16 cellular contexts compared by ENCODE assay signal in genomic region chr13:38141792-38142191, GRCh38.
"Had no signal": no experiment of that assay in that cellular context is flagged by ENCODE, and none has a peak within 500 bp of the region (broad histone marks: within the 10 kb centered on the region; RNA-seq: fewer than 3 reads in every experiment).

No MANE protein-coding gene starts in this region.

- H3K9ac ChIP-seq: neural progenitor cell had no signal

- H3K4me3 ChIP-seq: ascending aorta, coronary artery, hepatocyte, neural progenitor cell, pancreas, sigmoid colon, transverse colon had no signal

- H2AFZ ChIP-seq: hepatocyte, neural progenitor cell had no signal

- H3K79me2 ChIP-seq: hepatocyte had no signal

- H3K27ac ChIP-seq: ascending aorta, coronary artery, hepatocyte, neural progenitor cell, pancreas, sigmoid colon, transverse colon had no signal

- H3K27me3 ChIP-seq: ascending aorta, hepatocyte, neural progenitor cell, pancreas, sigmoid colon, transverse colon had no signal

- H3K4me2 ChIP-seq: hepatocyte, neural progenitor cell had no signal

- H3K36me3 ChIP-seq: ascending aorta, neural progenitor cell, pancreas, sigmoid colon, transverse colon had no signal

- DNase-seq: activated CD4-positive, alpha-beta T cell treated with anti-CD3 and anti-CD28 coated beads, Interleukin-2, amount 10 ng/mL, durations not matched to agents 7 days and 5 days; activated CD8-positive, alpha-beta memory T cell treated with anti-CD3 and anti-CD28 coated beads for 24 hours; activated naive CD4-positive, alpha-beta T cell; caudate nucleus; effector CD4-positive, alpha-beta T cell; naive B cell; pancreas; sigmoid colon; stimulated activated CD4-positive, alpha-beta T cell treated with anti-CD3 and anti-CD28 coated beads, Interleukin-12 subunit alpha, Interleukin-12 subunit beta, amount 100 ng/mL, for 4 hours; transverse colon had no signal

- H3K9me3 ChIP-seq: ascending aorta, pancreas, sigmoid colon, transverse colon had no signal

- ATAC-seq: left lobe of liver; pancreas; stimulated activated memory B cell treated with anti-CD40 and anti-IgM and Interleukin-4, amounts not matched to agents 10 μg/mL and 1 μg/mL and 100 μg/mL, for 72 hours had no signal

- H3K4me1 ChIP-seq: ascending aorta, neural progenitor cell, pancreas, sigmoid colon had no signal
